8 cellular contexts compared by ENCODE assay signal in genomic region chr19:38666662-38667448, GRCh38. TPM values are rescaled to one million over a fixed set of nuclear protein-coding genes. Genes with fewer than 3 reads are reported as not detected.
DNase-seq lines count a peak whose midpoint lies in the region; ATAC-seq and TF ChIP-seq lines count a peak whose summit lies in the region.

No MANE protein-coding gene starts in this region.

- intact Hi-C loops in activated CD4-positive, alpha-beta T cell treated with anti-CD3 and anti-CD28 coated beads, Interleukin-2, amount 10 ng/mL, durations not matched to agents 24 days and 14 days (cut with micrococcal nuclease) = no loop called here

- H3K9ac ChIP-seq in fibroblast of lung (ENCODE audit: insufficient read depth, low read length) (no peak overlapping the region), neuronal stem cell (ENCODE audit: low read depth, low read length, poor library complexity) (peak overlapping the region; percentile 50)

- no peaks in the 10 kb centered on the region for H4K20me1 ChIP-seq in fibroblast of lung (ENCODE audit: control insufficient read depth, extremely low read depth, insufficient read depth, low read length)

- peak overlapping the region; percentile 79 for H3K27ac ChIP-seq in CD4-positive, CD25-positive, alpha-beta regulatory T cell (ENCODE audit: insufficient read depth, low read length, poor library complexity, severe bottlenecking)
- peak overlapping the region; percentile 83 for H3K27ac ChIP-seq in fibroblast of lung (ENCODE audit: insufficient read depth, low read length)
- peak overlapping the region; percentile 98 for H3K27ac ChIP-seq in neuronal stem cell (replicated peaks; ENCODE audit: low read length)

- peaks cover 14% of the 10 kb centered on the region for H3K36me3 Mint-ChIP-seq in CD4-positive, CD25-positive, alpha-beta regulatory T cell
- H3K36me3 Mint-ChIP-seq in activated CD4-positive, alpha-beta T cell treated with anti-CD3 and anti-CD28 coated beads, Interleukin-2, amount 10 ng/mL, durations not matched to agents 24 days and 14 days (ENCODE audit: low read depth) = peaks cover 30% of the 10 kb centered on the region

- H4K91ac ChIP-seq in neuronal stem cell (ENCODE audit: low read depth, low read length, poor library complexity) = no peak overlapping the region

- peak overlapping the region; percentile 56 for H2BK5ac ChIP-seq in neuronal stem cell (ENCODE audit: low read length)

- peak overlapping the region; percentile 21 for H2AK5ac ChIP-seq in neuronal stem cell (ENCODE audit: low read depth, low read length)

- peak overlapping the region; percentile 71 to 97 (median 96) for H3K27ac Mint-ChIP-seq in CD4-positive, CD25-positive, alpha-beta regulatory T cell
- peak overlapping the region; percentile 30 for H3K27ac Mint-ChIP-seq in activated CD4-positive, alpha-beta T cell treated with anti-CD3 and anti-CD28 coated beads, Interleukin-2, amount 10 ng/mL, durations not matched to agents 24 days and 14 days

- H2AFZ ChIP-seq in fibroblast of lung (ENCODE audit: low read length) (no peak overlapping the region), neuronal stem cell (ENCODE audit: low read length) (no peak overlapping the region)

- H2BK15ac ChIP-seq in neuronal stem cell (ENCODE audit: low read length) = no peak overlapping the region

- peaks cover 3% of the 10 kb centered on the region for H3K36me3 ChIP-seq in CD4-positive, CD25-positive, alpha-beta regulatory T cell (ENCODE audit: control insufficient read depth, insufficient read depth, low read length)
- H3K36me3 ChIP-seq in fibroblast of lung (ENCODE audit: control insufficient read depth, insufficient read depth, low read length) (peaks cover 2% of the 10 kb centered on the region), neuronal stem cell (replicated peaks in 1 of 2; ENCODE audit: control insufficient read depth in 2 of 2, insufficient read depth in 2 of 2, low read length in 2 of 2) (peaks cover 0 to 25% of the 10 kb centered on the region in 2 donors)

- peak overlapping the region; percentile 48 for H2BK120ac ChIP-seq in neuronal stem cell (ENCODE audit: low read depth, low read length)

- H3K4me1 ChIP-seq in CD4-positive, CD25-positive, alpha-beta regulatory T cell (ENCODE audit: control insufficient read depth, insufficient read depth, low read length, poor library complexity, severe bottlenecking) = peaks cover 94% of the 10 kb centered on the region
- H3K4me1 ChIP-seq in fibroblast of lung (ENCODE audit: control insufficient read depth, extremely low read depth, insufficient read depth, low read length) (peaks cover 51% of the 10 kb centered on the region), neuronal stem cell (ENCODE audit: control insufficient read depth in 2 of 2, insufficient read depth in 1 of 2, low read depth in 1 of 2, low read length in 2 of 2) (peaks cover 41 to 70% of the 10 kb centered on the region in 2 donors)

- TF ChIP-seq CTCF in fibroblast of lung (conservative IDR thresholded peaks at IDR 0.05 in 1 of 2, IDR thresholded peaks at IDR 0.05 in 1 of 2; ENCODE audit: low read depth in 1 of 2, low read length in 2 of 2) = no peak

- H3K79me1 ChIP-seq in neuronal stem cell (ENCODE audit: low read depth, low read length) = peaks cover 1% of the 10 kb centered on the region

- no peak overlapping the region for H4K8ac ChIP-seq in neuronal stem cell (ENCODE audit: low read depth, low read length)

- peak overlapping the region; percentile 62 for H3K4me3 ChIP-seq in CD4-positive, CD25-positive, alpha-beta regulatory T cell (ENCODE audit: low read depth, low read length)
- H3K4me3 ChIP-seq in fibroblast of lung (replicated peaks in 1 of 4; ENCODE audit: control extremely low read depth in 1 of 4, insufficient read depth in 1 of 4, low read depth in 3 of 4, low read length in 4 of 4) = peak overlapping the region in 1 of 4 experiments; percentile 12
- no peak overlapping the region for H3K4me3 ChIP-seq in neuronal stem cell (ENCODE audit: low read length in 2 of 2)

- H3K27me3 ChIP-seq in CD4-positive, CD25-positive, alpha-beta regulatory T cell (ENCODE audit: control insufficient read depth, insufficient read depth, low read length) = no peaks in the 10 kb centered on the region
- no peaks in the 10 kb centered on the region for H3K27me3 ChIP-seq in fibroblast of lung (ENCODE audit: control insufficient read depth, insufficient read depth, low read length)
- H3K27me3 ChIP-seq in neuronal stem cell (ENCODE audit: control insufficient read depth in 3 of 3, insufficient read depth in 3 of 3, low read depth in 1 of 3, low read length in 3 of 3) = no peaks in the 10 kb centered on the region

- H2BK12ac ChIP-seq in neuronal stem cell (ENCODE audit: low read length) = no peak overlapping the region

- peak in 2 of 3 donors; percentile 53 to 73 for DNase-seq in CD4-positive, CD25-positive, alpha-beta regulatory T cell
- DNase-seq in activated CD4-positive, alpha-beta T cell treated with anti-CD3 and anti-CD28 coated beads, Interleukin-2, amount 10 ng/mL, durations not matched to agents 24 days and 14 days = peak; percentile 74
- peak; percentile 74 to 91 for DNase-seq in fibroblast of lung (ENCODE audit: low read depth in 2 of 2)
- DNase-seq in neuronal stem cell (ENCODE audit: low spot score) = peak; percentile 70
- no peak for DNase-seq in SIG-M5 (lab: John Stamatoyannopoulos, UW)

- H3K9me3 Mint-ChIP-seq in CD4-positive, CD25-positive, alpha-beta regulatory T cell = no peaks in the 10 kb centered on the region
- H3K9me3 Mint-ChIP-seq in activated CD4-positive, alpha-beta T cell treated with anti-CD3 and anti-CD28 coated beads, Interleukin-2, amount 10 ng/mL, durations not matched to agents 24 days and 14 days = no peaks in the 10 kb centered on the region

- H3K23ac ChIP-seq in neuronal stem cell (ENCODE audit: low read depth, low read length, poor library complexity) = no peak overlapping the region

- ATAC-seq in CD4-positive, CD25-positive, alpha-beta regulatory T cell (ENCODE audit: low read depth in 2 of 2) = peak; percentile 84 to 87
- peak; percentile 56 for ATAC-seq in HG03135 (IDR thresholded peaks at IDR 0.05; ENCODE audit: unreplicated experiment)
- ATAC-seq in HG03521 (IDR thresholded peaks at IDR 0.05; ENCODE audit: unreplicated experiment) = no peak
- ATAC-seq in GM19328 (IDR thresholded peaks at IDR 0.05; ENCODE audit: unreplicated experiment) = no peak

- no peak overlapping the region for H3K4ac ChIP-seq in neuronal stem cell (ENCODE audit: low read length)

- H3K9me3 ChIP-seq in CD4-positive, CD25-positive, alpha-beta regulatory T cell (ENCODE audit: control insufficient read depth in 2 of 2, low read length in 2 of 2) = no peaks in the 10 kb centered on the region
- H3K9me3 ChIP-seq in fibroblast of lung (ENCODE audit: control insufficient read depth, insufficient read depth, low read depth, low read length) (no peaks in the 10 kb centered on the region), neuronal stem cell (replicated peaks in 1 of 2; ENCODE audit: control insufficient read depth in 2 of 2, insufficient read depth in 1 of 2, low read depth in 1 of 2, low read length in 2 of 2) (no peaks in the 10 kb centered on the region)

- peaks cover 19 to 98% (median 75%) of the 10 kb centered on the region in 4 donors for H3K4me1 Mint-ChIP-seq in CD4-positive, CD25-positive, alpha-beta regulatory T cell
- peaks cover 67% of the 10 kb centered on the region for H3K4me1 Mint-ChIP-seq in activated CD4-positive, alpha-beta T cell treated with anti-CD3 and anti-CD28 coated beads, Interleukin-2, amount 10 ng/mL, durations not matched to agents 24 days and 14 days

- no peaks in the 10 kb centered on the region for H3K27me3 Mint-ChIP-seq in CD4-positive, CD25-positive, alpha-beta regulatory T cell
- no peaks in the 10 kb centered on the region for H3K27me3 Mint-ChIP-seq in activated CD4-positive, alpha-beta T cell treated with anti-CD3 and anti-CD28 coated beads, Interleukin-2, amount 10 ng/mL, durations not matched to agents 24 days and 14 days

- peaks cover 96% of the 10 kb centered on the region for H3K79me2 ChIP-seq in fibroblast of lung (ENCODE audit: control insufficient read depth, insufficient read depth, low read length)

- peak overlapping the region; percentile 73 to 78 (median 76) for H3K4me3 Mint-ChIP-seq in CD4-positive, CD25-positive, alpha-beta regulatory T cell
- H3K4me3 Mint-ChIP-seq in activated CD4-positive, alpha-beta T cell treated with anti-CD3 and anti-CD28 coated beads, Interleukin-2, amount 10 ng/mL, durations not matched to agents 24 days and 14 days = peak overlapping the region; percentile 10

- H3K14ac ChIP-seq in neuronal stem cell (ENCODE audit: low read length) = no peak overlapping the region

- H3K4me2 ChIP-seq in fibroblast of lung (ENCODE audit: extremely low read depth, insufficient read depth, low read length) = peak overlapping the region; percentile 9
- peak overlapping the region; percentile 47 for H3K4me2 ChIP-seq in neuronal stem cell (ENCODE audit: insufficient read depth, low read length, poor library complexity, severe bottlenecking)

- H3K18ac ChIP-seq in neuronal stem cell (ENCODE audit: low read length) = peak overlapping the region; percentile 95

- no CpG with 5 or more reads among the region's 9 CpGs for WGBS in neuronal stem cell (ENCODE audit: extremely low coverage in 2 of 2, insufficient read length in 2 of 2, insufficient replicate concordance in 1 of 2), 2 donors

RNA-seq across cellular contexts. Expression of gene ACTN4, which starts 19.4 kb away (rescaled TPM):
- total RNA-seq in CD4-positive, CD25-positive, alpha-beta regulatory T cell = 323 TPM
- polyA plus RNA-seq in CD4-positive, CD25-positive, alpha-beta regulatory T cell = 10 to 100 TPM; 11.2 to 22.2 (median 15.7) TPM
- 243 and 257 TPM in 2 replicates for total RNA-seq in activated CD4-positive, alpha-beta T cell treated with anti-CD3 and anti-CD28 coated beads, Interleukin-2, amount 10 ng/mL, durations not matched to agents 24 days and 14 days
- total RNA-seq in fibroblast of lung = 65.0 and 127 TPM in 2 replicates
- polyA plus RNA-seq in fibroblast of lung = 363 and 683 TPM in 2 replicates
- polyA plus RNA-seq in fibroblast of lung (2012) = 608 and 1,180 TPM in 2 replicates
- polyA minus RNA-seq in fibroblast of lung (ENCODE audit: low replicate concordance) = 641 and 1,577 TPM in 2 replicates
- 205 TPM for polyA plus RNA-seq in neuronal stem cell (2013, experiment 1 of 2)
- 200 TPM for polyA plus RNA-seq in neuronal stem cell (2013, experiment 2 of 2)

RNA-seq across cellular contexts. Expression of gene EIF3K, which starts 47.9 kb away (rescaled TPM):
- total RNA-seq in CD4-positive, CD25-positive, alpha-beta regulatory T cell = 319 TPM
- polyA plus RNA-seq in CD4-positive, CD25-positive, alpha-beta regulatory T cell = 100 to 1,000 TPM; 429 to 508 (median 476) TPM
- total RNA-seq in activated CD4-positive, alpha-beta T cell treated with anti-CD3 and anti-CD28 coated beads, Interleukin-2, amount 10 ng/mL, durations not matched to agents 24 days and 14 days = 321 and 322 TPM in 2 replicates
- 198 and 334 TPM in 2 replicates for total RNA-seq in fibroblast of lung
- polyA plus RNA-seq in fibroblast of lung = 171 and 280 TPM in 2 replicates
- 288 and 298 TPM in 2 replicates for polyA plus RNA-seq in fibroblast of lung (2012)
- polyA minus RNA-seq in fibroblast of lung (ENCODE audit: low replicate concordance) = 519 and 653 TPM in 2 replicates
- 218 TPM for polyA plus RNA-seq in neuronal stem cell (2013, experiment 1 of 2)
- polyA plus RNA-seq in neuronal stem cell (2013, experiment 2 of 2) = 210 TPM

RNA-seq across cellular contexts. Expression of gene MAP4K1, which starts 49.1 kb away (rescaled TPM):
- 310 TPM for total RNA-seq in CD4-positive, CD25-positive, alpha-beta regulatory T cell
- polyA plus RNA-seq in CD4-positive, CD25-positive, alpha-beta regulatory T cell = 100 to 1,000 TPM; 117 to 164 (median 140) TPM
- 156 and 172 TPM in 2 replicates for total RNA-seq in activated CD4-positive, alpha-beta T cell treated with anti-CD3 and anti-CD28 coated beads, Interleukin-2, amount 10 ng/mL, durations not matched to agents 24 days and 14 days
- total RNA-seq in fibroblast of lung = under 0.01 and 0.17 TPM in 2 replicates
- 0.09 and 0.12 TPM in 2 replicates for polyA plus RNA-seq in fibroblast of lung
- polyA plus RNA-seq in fibroblast of lung (2012) = 0.27 TPM in 1 of 2 replicates, not detected in the other
- not detected in 2 replicates for polyA minus RNA-seq in fibroblast of lung (ENCODE audit: low replicate concordance)
- 3.0 TPM for polyA plus RNA-seq in neuronal stem cell (2013, experiment 1 of 2)
- 3.5 TPM for polyA plus RNA-seq in neuronal stem cell (2013, experiment 2 of 2)

Comparison
In these comparisons a context has a peak if more than half of its experiments do, and no peak if none do; other contexts are left out.
1. ATAC-seq: peak in CD4-positive, CD25-positive, alpha-beta regulatory T cell (2 of 2) and HG03135 (single experiment); none in HG03521 (single experiment) and GM19328 (single experiment).
2. RNA of gene MAP4K1, which starts 49.1 kb away (total RNA-seq): 310 TPM in CD4-positive, CD25-positive, alpha-beta regulatory T cell (single experiment) and 156 to 172 TPM in activated CD4-positive, alpha-beta T cell treated with anti-CD3 and anti-CD28 coated beads, Interleukin-2, amount 10 ng/mL, durations not matched to agents 24 days and 14 days; under 0.01 to 0.17 TPM in fibroblast of lung; every median in the first group is over 100 times any median in the second.
3. Peak in every context shown above with its lines, with median percentiles within 50 percentile points of each other: H3K27ac ChIP-seq.